In the genomic region with DNA sequence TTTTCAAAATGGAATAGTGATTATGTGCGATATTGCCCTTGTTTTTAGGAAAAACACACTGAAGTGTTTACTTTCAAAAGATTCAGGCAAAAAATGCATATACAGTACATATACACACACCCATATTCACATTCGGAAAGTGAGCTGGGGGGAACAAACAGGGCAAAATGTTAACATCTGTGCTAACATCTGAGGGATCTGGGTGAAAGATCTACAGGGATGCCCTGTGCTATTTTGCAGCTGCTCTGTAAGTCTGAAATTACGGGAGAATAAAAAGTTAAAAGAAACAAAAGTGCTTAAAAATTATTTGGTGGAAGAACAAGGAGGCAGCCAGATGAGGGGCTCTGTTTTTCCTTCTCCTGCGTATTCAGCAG, we compare ENCODE assay signal across 9 cellular contexts. TPM values are rescaled to one million over a fixed set of nuclear protein-coding genes. Genes with fewer than 3 reads are reported as not detected.
DNase-seq lines count a peak whose midpoint lies in the region; ATAC-seq and TF ChIP-seq lines count a peak whose summit lies in the region.
"Had no signal": no experiment of that assay in that cellular context is flagged by ENCODE, and none has a peak within 500 bp of the region (broad histone marks: within the 10 kb centered on the region; RNA-seq: fewer than 3 reads in every experiment).

No MANE protein-coding gene starts in this region.

- H3K27me3 Mint-ChIP-seq in activated T-cell treated with anti-CD3 and anti-CD28 coated beads, Interleukin-2, amount 50 U/mL, for 72 hours (ENCODE audit: low read depth), result peaks cover 19% of the 10 kb centered on the region
- no peaks in the 10 kb centered on the region for H3K27me3 Mint-ChIP-seq in type B pancreatic cell

- no peaks in the 10 kb centered on the region for H3K36me3 Mint-ChIP-seq in activated T-cell treated with anti-CD3 and anti-CD28 coated beads, Interleukin-2, amount 50 U/mL, for 72 hours (ENCODE audit: insufficient read depth in 2 of 2)
- peaks cover 7% of the 10 kb centered on the region for H3K36me3 Mint-ChIP-seq in type B pancreatic cell

- ATAC-seq in activated T-cell treated with anti-CD3 and anti-CD28 coated beads, Interleukin-2, amount 50 U/mL, for 72 hours (replicated peaks in 1 of 2), result no peak
- ATAC-seq in HG02970 (IDR thresholded peaks at IDR 0.05; ENCODE audit: low FRiP score, unreplicated experiment) (no peak), GM19351 (IDR thresholded peaks at IDR 0.05; ENCODE audit: unreplicated experiment) (no peak)

- peak overlapping the region; percentile 58 to 62 for H3K4me3 Mint-ChIP-seq in activated T-cell treated with anti-CD3 and anti-CD28 coated beads, Interleukin-2, amount 50 U/mL, for 72 hours
- peak overlapping the region; percentile 91 for H3K4me3 Mint-ChIP-seq in type B pancreatic cell

- H3K4me1 ChIP-seq in mesodermal cell (ENCODE audit: control insufficient read depth, insufficient read depth, low read length, poor library complexity, severe bottlenecking), result peaks cover 30% of the 10 kb centered on the region

- WGBS in mesodermal cell (ENCODE audit: insufficient coverage in 2 of 2), 2 experiments, result 0 to 26% methylated on average over 1 to 3 of the region's 4 CpGs

- H3K4me3 ChIP-seq in cardiac fibroblast (replicated peaks in 1 of 2; ENCODE audit: low read depth in 2 of 2, low read length in 2 of 2) (peak overlapping the region; percentile 75 to 81), mesodermal cell (ENCODE audit: extremely low read depth, insufficient read depth, low read length, poor library complexity, severe bottlenecking) (peak overlapping the region; percentile 93)

- H3K27ac Mint-ChIP-seq in activated T-cell treated with anti-CD3 and anti-CD28 coated beads, Interleukin-2, amount 50 U/mL, for 72 hours, result no peak overlapping the region
- peak overlapping the region; percentile 88 for H3K27ac Mint-ChIP-seq in type B pancreatic cell

- TF ChIP-seq CTCF in cardiac fibroblast (IDR thresholded peaks at IDR 0.05; ENCODE audit: low read depth, low read length) (no peak), type B pancreatic cell (conservative IDR thresholded peaks at IDR 0.05) (no peak)

- no peaks in the 10 kb centered on the region for H3K9me3 ChIP-seq in mesodermal cell (ENCODE audit: control insufficient read depth, low read length)

- DNase-seq in activated T-cell treated with anti-CD3 and anti-CD28 coated beads, Interleukin-2, amount 50 U/mL, for 72 hours, result no peak
- no peak for DNase-seq in activated T-cell treated with anti-CD3 and anti-CD28 coated beads, Interleukin-2, amount 50 U/mL, for 48 hours
- DNase-seq in cardiac fibroblast (ENCODE audit: low read depth in 2 of 2), result peak in 1 of 2 donors; percentile 10
- no peak for DNase-seq in type B pancreatic cell (ENCODE audit: extremely low spot score, unreplicated experiment)
- no peak for DNase-seq in ureter (ENCODE audit: low spot score)

- no peaks in the 10 kb centered on the region for H3K9me3 Mint-ChIP-seq in activated T-cell treated with anti-CD3 and anti-CD28 coated beads, Interleukin-2, amount 50 U/mL, for 72 hours
- H3K9me3 Mint-ChIP-seq in type B pancreatic cell, result no peaks in the 10 kb centered on the region

- no peak overlapping the region for H3K27ac ChIP-seq in mesodermal cell (ENCODE audit: low read depth, low read length, severe bottlenecking)

- peaks cover 28% of the 10 kb centered on the region for H3K36me3 ChIP-seq in mesodermal cell (ENCODE audit: control insufficient read depth, insufficient read depth, low read length)

- H3K4me1 Mint-ChIP-seq in activated T-cell treated with anti-CD3 and anti-CD28 coated beads, Interleukin-2, amount 50 U/mL, for 72 hours (ENCODE audit: low read depth), result peaks cover 5% of the 10 kb centered on the region
- H3K4me1 Mint-ChIP-seq in type B pancreatic cell (ENCODE audit: unreplicated experiment), result peaks cover 9% of the 10 kb centered on the region

RNA-seq across cellular contexts. Expression of a gene that starts 0.9 kb away (rescaled TPM):
- under 1 TPM; 0.22 to 0.30 TPM for total RNA-seq in activated T-cell treated with anti-CD3 and anti-CD28 coated beads, Interleukin-2, amount 50 U/mL, for 72 hours
- polyA plus RNA-seq in mesodermal cell (2013, experiment 1 of 2), result 238 TPM
- 229 TPM for polyA plus RNA-seq in mesodermal cell (2013, experiment 2 of 2)
- total RNA-seq in type B pancreatic cell (ENCODE audit: low replicate concordance) (291 and 483 TPM in 2 replicates), ureter (544 TPM)

RNA-seq across cellular contexts. Expression of a gene that starts 31.2 kb away (rescaled TPM):
- not detected for total RNA-seq in activated T-cell treated with anti-CD3 and anti-CD28 coated beads, Interleukin-2, amount 50 U/mL, for 72 hours
- not detected for polyA plus RNA-seq in mesodermal cell (2013, experiment 1 of 2)
- polyA plus RNA-seq in mesodermal cell (2013, experiment 2 of 2), result not detected
- total RNA-seq in type B pancreatic cell (ENCODE audit: low replicate concordance), result not detected in 2 replicates
- not detected for total RNA-seq in ureter
- total RNA-seq: SK-MEL-5 had no signal

RNA-seq across cellular contexts. Expression of a gene that starts 51.9 kb away (rescaled TPM):
- total RNA-seq in activated T-cell treated with anti-CD3 and anti-CD28 coated beads, Interleukin-2, amount 50 U/mL, for 72 hours, result not detected
- not detected for polyA plus RNA-seq in mesodermal cell (2013, experiment 1 of 2)
- polyA plus RNA-seq in mesodermal cell (2013, experiment 2 of 2), result not detected
- total RNA-seq in type B pancreatic cell (ENCODE audit: low replicate concordance) (2.1 and 56.8 TPM in 2 replicates), ureter (not detected)
- total RNA-seq: SK-MEL-5 had no signal

Comparison
In these comparisons a context has a peak if more than half of its experiments do, and no peak if none do; other contexts are left out.
1. RNA of a gene that starts 0.9 kb away (total RNA-seq): 544 TPM in ureter (single experiment) and 291 to 483 TPM in type B pancreatic cell; 0.22 to 0.30 TPM in activated T-cell treated with anti-CD3 and anti-CD28 coated beads, Interleukin-2, amount 50 U/mL, for 72 hours; every median in the first group is over 100 times any median in the second.